22 cellular contexts compared by ENCODE assay signal in genomic region chr2:179764710-179765109, GRCh38.
DNase-seq lines count a peak whose midpoint lies in the region; ATAC-seq, FAIRE-seq and TF ChIP-seq lines count a peak whose summit lies in the region.
"Had no signal": no experiment of that assay in that cellular context is flagged by ENCODE, and none has a peak within 500 bp of the region (broad histone marks: within the 10 kb centered on the region; RNA-seq: fewer than 3 reads in every experiment).

No MANE protein-coding gene starts in this region.

- TF ChIP-seq POLR2A in right lobe of liver (IDR thresholded peaks at IDR 0.05), result no peak

- no peaks in the 10 kb centered on the region for H3K36me3 ChIP-seq in right lobe of liver
- H3K36me3 ChIP-seq: colonic mucosa, heart right ventricle, uterus had no signal

- no peak for TF ChIP-seq CTCF in right lobe of liver (IDR thresholded peaks at IDR 0.05)

- no peaks in the 10 kb centered on the region for H3K27me3 ChIP-seq in right lobe of liver
- H3K27me3 ChIP-seq: colonic mucosa, heart right ventricle, uterus had no signal

- no peaks in the 10 kb centered on the region for H3K4me1 ChIP-seq in right lobe of liver
- H3K4me1 ChIP-seq: colonic mucosa, uterus had no signal

- no peak overlapping the region for H3K27ac ChIP-seq in right lobe of liver
- H3K27ac ChIP-seq: colonic mucosa, heart right ventricle, skin epidermis, uterus had no signal

- ATAC-seq in GM19467 (IDR thresholded peaks at IDR 0.05; ENCODE audit: unreplicated experiment), result peak; percentile 95
- peak; percentile 72 for ATAC-seq in HG02763 (IDR thresholded peaks at IDR 0.05; ENCODE audit: unreplicated experiment)
- peak; percentile 92 for ATAC-seq in HG03354 (IDR thresholded peaks at IDR 0.05; ENCODE audit: poor library complexity, severe bottlenecking, unreplicated experiment)
- ATAC-seq in right lobe of liver, result no peak
- ATAC-seq: heart right ventricle, mucosa of descending colon had no signal

- DNase-seq in GM18507 (ENCODE audit: extremely low spot score, insufficient read length, low read depth) (no peak), right lobe of liver (no peak), NCI-H446 treated with DMSO at 0.1 percent for 48 hours (lab: John Stamatoyannopoulos, UW) (no peak), DMS79 (lab: John Stamatoyannopoulos, UW) (no peak)
- DNase-seq in activated naive CD4-positive, alpha-beta T cell treated with Interleukin-2 at 50 U/mL for 16 hours, result no peak
- DNase-seq: ACHN; activated effector memory CD4-positive, alpha-beta T cell treated with anti-CD3 and anti-CD28 coated beads, Interleukin-2, amount 50 U/mL, for 16 hours; aorta; CD8-positive, alpha-beta memory T cell; colonic mucosa; H7; heart right ventricle; kidney; mucosa of descending colon; NCI-H1694; NCI-H510A; stimulated activated naive CD4-positive, alpha-beta T cell; uterus had no signal

- FAIRE-seq in GM18507 (lab: Jason Lieb, UNC), result peak; percentile 82
- FAIRE-seq: kidney had no signal

- intact Hi-C loops in right lobe of liver (cut with DNase I), result no loop called here

- 100% methylated on average over 1 of the region's 1 CpG for WGBS in right lobe of liver (ENCODE audit: insufficient coverage, low coverage, low lambda C conversion rate, missing lambda C conversion rate)

- no peaks in the 10 kb centered on the region for H3K9me3 ChIP-seq in right lobe of liver
- H3K9me3 ChIP-seq: colonic mucosa, uterus had no signal

- no peak overlapping the region for H3K4me3 ChIP-seq in right lobe of liver
- H3K4me3 ChIP-seq: colonic mucosa, heart right ventricle, mucosa of descending colon, skin epidermis, uterus had no signal

Comparison
In these comparisons a context has a peak if more than half of its experiments do, and no peak if none do; other contexts are left out.
1. ATAC-seq: peak in GM19467 (single experiment), HG02763 (single experiment) and HG03354 (single experiment); none in right lobe of liver (0 of 4).